ENCODE assay signal across 13 cellular contexts in the genomic region with DNA sequence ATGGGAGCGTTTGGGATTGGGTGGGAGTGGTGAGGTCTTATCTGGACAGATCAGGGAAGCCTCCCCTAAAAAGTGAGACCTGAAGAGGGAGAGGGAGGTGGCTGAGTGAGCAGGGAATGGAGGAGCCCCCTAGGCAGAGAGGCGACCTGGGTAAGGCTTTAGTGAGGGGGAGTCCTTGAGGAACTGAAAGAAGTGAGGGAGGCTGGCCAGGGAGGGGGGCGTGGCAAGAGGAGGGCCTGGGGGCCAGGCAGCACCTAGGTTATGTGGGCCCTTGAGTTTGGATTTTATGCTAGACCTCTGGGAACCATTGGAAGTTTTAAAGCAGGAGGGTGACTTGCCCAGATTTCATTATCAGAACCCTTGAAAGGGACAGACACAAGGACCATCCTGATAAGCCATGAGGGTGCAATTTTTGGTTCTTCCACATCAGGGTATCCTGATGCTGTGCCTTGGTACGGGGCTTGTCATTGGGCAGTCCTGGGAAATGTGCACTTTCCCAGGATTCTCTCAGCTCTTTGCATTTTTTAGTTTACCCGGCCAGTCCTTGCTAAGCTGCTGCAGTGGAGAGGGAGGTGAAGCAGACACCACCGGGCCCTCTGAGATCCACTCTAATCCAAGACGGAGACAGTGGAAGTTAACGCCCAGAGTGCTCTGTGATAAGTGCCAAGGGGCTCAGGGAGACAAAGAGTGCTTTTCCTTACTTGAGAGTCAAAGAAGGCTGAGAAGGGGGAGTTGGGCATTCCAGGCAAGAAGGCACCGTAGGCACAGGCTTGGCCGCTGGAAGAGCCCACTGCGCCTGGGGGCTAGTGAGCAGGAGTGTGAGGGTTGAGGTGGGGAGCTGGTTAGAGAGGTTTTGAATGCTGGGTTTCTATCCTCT. TPM values are rescaled to one million over a fixed set of nuclear protein-coding genes. Genes with fewer than 3 reads are reported as not detected.
A peak's percentile ranks its signal among the peaks of the same experiment; 100 is the strongest.
DNase-seq lines count a peak whose midpoint lies in the region; ATAC-seq, FAIRE-seq and TF ChIP-seq lines count a peak whose summit lies in the region.
"Had no signal": no experiment of that assay in that cellular context is flagged by ENCODE, and none has a peak within 500 bp of the region (broad histone marks: within the 10 kb centered on the region; RNA-seq: fewer than 3 reads in every experiment).

No MANE protein-coding gene starts in this region.

- no peaks in the 10 kb centered on the region for H3K9me3 ChIP-seq in WERI-Rb-1 (ENCODE audit: severe bottlenecking)
- H3K9me3 ChIP-seq in hepatocyte (ENCODE audit: low read depth), result no peaks in the 10 kb centered on the region

- no peak for TF ChIP-seq CTCF in GM10248 (IDR thresholded peaks at IDR 0.05; ENCODE audit: control extremely low read depth, extremely low read depth, low read depth, missing control alignments)
- TF ChIP-seq CTCF in WERI-Rb-1 (IDR thresholded peaks at IDR 0.05; ENCODE audit: low read depth, low read length), result no peak
- no peak for TF ChIP-seq CTCF in hepatocyte (IDR thresholded peaks at IDR 0.05; ENCODE audit: poor library complexity)

- WGBS in hepatocyte (ENCODE audit: low lambda C conversion rate, missing lambda C conversion rate), result 62% methylated on average over 11 of the region's 11 CpGs

- H3K4me1 ChIP-seq in hepatocyte (ENCODE audit: insufficient read depth), result peaks cover 88% of the 10 kb centered on the region

- POLR2A ChIA-PET in GM10248 (lab: Yijun Ruan, JAX), result no interaction called here

- ATAC-seq in GM21447 (IDR thresholded peaks at IDR 0.05; ENCODE audit: unreplicated experiment) (no peak), GM21825 (IDR thresholded peaks at IDR 0.05; ENCODE audit: unreplicated experiment) (no peak)

- H4K20me1 ChIP-seq in hepatocyte (ENCODE audit: insufficient read depth, poor library complexity, severe bottlenecking), result no peaks in the 10 kb centered on the region

- no peaks in the 10 kb centered on the region for H3K36me3 ChIP-seq in WERI-Rb-1
- H3K36me3 ChIP-seq in hepatocyte (replicated peaks; ENCODE audit: insufficient read depth, low read depth), result no peaks in the 10 kb centered on the region

- DNase-seq in GM10248 (ENCODE audit: extremely low spot score), result peak; percentile 67
- peak; percentile 73 for DNase-seq in WERI-Rb-1
- no peak for DNase-seq in hepatocyte (ENCODE audit: low spot score)
- no peak for DNase-seq in AML-193 (lab: John Stamatoyannopoulos, UW)
- DNase-seq in RCC 7860 (ENCODE audit: low spot score), result no peak
- DNase-seq: activated CD4-positive, alpha-beta memory T cell treated with anti-CD3 and anti-CD28 coated beads, Interleukin-2, amount 10 ng/mL, durations not matched to agents 7 days and 5 days; DMS53; H9; NCI-H146; SHP77 treated with DMSO at 0.1 percent for 48 hours had no signal

- H3K27ac ChIP-seq in WERI-Rb-1, result peak overlapping the region; percentile 40
- peak overlapping the region; percentile 95 for H3K27ac ChIP-seq in hepatocyte
- H3K27ac ChIP-seq in skin epidermis, result peak overlapping the region in 18 of 21 experiments; percentile 32 to 97 (median 90)

- no peak overlapping the region for H2AFZ ChIP-seq in hepatocyte

- CTCF ChIA-PET in GM10248 (lab: Yijun Ruan, JAX), result interaction anchor here (0.9 to 1.0 kb wide), 2 partner anchors 12 to 34 kb away, joined by 3 read pairs; no protein-coding TSS in a partner anchor

- H3K4me3 ChIP-seq in WERI-Rb-1 (ENCODE audit: low read depth, low read length) (no peak overlapping the region), hepatocyte (no peak overlapping the region), skin epidermis (no peak overlapping the region)

- H3K27me3 ChIP-seq in WERI-Rb-1 (ENCODE audit: insufficient read depth, low read depth, severe bottlenecking) (no peaks in the 10 kb centered on the region), hepatocyte (no peaks in the 10 kb centered on the region)

- H3K79me2 ChIP-seq in hepatocyte, result peaks cover 23% of the 10 kb centered on the region

- FAIRE-seq in RCC 7860 (lab: Jason Lieb, UNC), result no peak

- no peak overlapping the region for H3K4me2 ChIP-seq in hepatocyte

- no peaks in the 10 kb centered on the region for H3K9me2 ChIP-seq in hepatocyte (replicated peaks; ENCODE audit: insufficient read depth)

RNA-seq across cellular contexts. Expression of gene GSN, which starts 16.1 kb away (rescaled TPM):
- total RNA-seq in hepatocyte, result 369 and 396 TPM in 2 replicates
- 321 and 404 TPM in 2 replicates for polyA plus RNA-seq in hepatocyte

Comparison
In these comparisons a context has a peak if more than half of its experiments do, and no peak if none do; other contexts are left out.
1. DNase-seq: peak in GM10248 (single experiment) and WERI-Rb-1 (single experiment); none in hepatocyte (single experiment), AML-193 (0 of 2) and RCC 7860 (single experiment).
2. H3K27ac ChIP-seq: peak in every context shown above with its lines; median percentile 95 in hepatocyte; 90 in skin epidermis; 40 in WERI-Rb-1.